In the genomic region with DNA sequence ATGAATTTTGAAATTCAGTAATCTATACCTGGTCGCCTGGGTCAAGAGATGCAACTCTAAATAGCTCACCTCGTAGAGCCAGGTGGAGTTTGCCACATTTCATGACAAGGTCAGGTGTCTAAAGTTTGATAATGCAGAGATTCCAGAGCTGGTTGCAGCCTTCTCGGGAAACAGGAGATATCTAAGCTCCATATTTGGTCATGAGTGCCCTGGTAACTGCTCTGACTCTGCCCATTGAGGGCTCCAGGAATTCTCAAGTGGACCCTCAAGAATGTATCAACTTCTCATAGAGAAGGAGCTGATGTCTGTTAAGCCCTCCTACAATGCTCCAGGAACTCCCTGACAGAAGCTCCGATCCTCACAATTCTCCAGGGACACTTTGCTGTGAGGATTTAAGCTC, we compare ENCODE assay signal across 29 cellular contexts.
"Had no signal": no experiment of that assay in that cellular context is flagged by ENCODE, and none has a peak within 500 bp of the region (broad histone marks: within the 10 kb centered on the region; RNA-seq: fewer than 3 reads in every experiment).

No MANE protein-coding gene starts in this region.

- H3K9me3 Mint-ChIP-seq: activated B cell treated with CpG ODN at 0.5 μM for 24 hours had no signal

- H3K36me3 ChIP-seq: WERI-Rb-1 had no signal

- ATAC-seq: activated CD4-positive, CD25-positive, alpha-beta regulatory T cell treated with anti-CD3 and anti-CD28 coated beads, Interleukin-2, amount 50 U/mL, for 24 hours; activated T-cell treated with anti-CD3 and anti-CD28 coated beads, Interleukin-2, amount 50 U/mL, for 72 hours; body of pancreas; esophagus mucosa; T-helper 17 cell had no signal

- H3K4me3 Mint-ChIP-seq: activated B cell treated with CpG ODN at 0.5 μM for 24 hours; activated CD4-positive, alpha-beta memory T cell treated with anti-CD3 and anti-CD28 coated beads, Interleukin-2, amount 10 ng/mL, durations not matched to agents 7 days and 5 days; activated naive CD8-positive, alpha-beta T cell; activated T-cell treated with anti-CD3 and anti-CD28 coated beads, Interleukin-2, amount 50 U/mL, for 24 hours; activated T-cell treated with anti-CD3 and anti-CD28 coated beads, Interleukin-2, amount 50 U/mL, for 72 hours; central memory CD8-positive, alpha-beta T cell; dendritic cell treated with granulocyte-macrophage colony-stimulating factor and Interleukin-4, amounts not matched to agents 40 ng/mL and 50 ng/mL, for 4 days; endodermal cell; T-helper 17 cell; T-helper 2 cell treated with Interferon-gamma antibody and Interleukin-4, amounts not matched to agents 5 μg/mL and 100 μg/mL, for 36 hours had no signal

- H3K27me3 Mint-ChIP-seq: activated CD4-positive, alpha-beta memory T cell treated with anti-CD3 and anti-CD28 coated beads, Interleukin-2, amount 10 ng/mL, durations not matched to agents 7 days and 5 days; activated naive CD8-positive, alpha-beta T cell; activated T-cell treated with anti-CD3 and anti-CD28 coated beads, Interleukin-2, amount 50 U/mL, for 24 hours; central memory CD8-positive, alpha-beta T cell; dendritic cell treated with granulocyte-macrophage colony-stimulating factor and Interleukin-4, amounts not matched to agents 40 ng/mL and 50 ng/mL, for 4 days; T-helper 17 cell had no signal

- H3K27ac ChIP-seq: body of pancreas, coronary artery, WERI-Rb-1 had no signal

- H3K4me1 ChIP-seq: body of pancreas had no signal

- H3K27ac Mint-ChIP-seq: activated B cell treated with CpG ODN at 0.5 μM for 24 hours; activated CD4-positive, alpha-beta memory T cell treated with anti-CD3 and anti-CD28 coated beads, Interleukin-2, amount 10 ng/mL, durations not matched to agents 7 days and 5 days; activated naive CD8-positive, alpha-beta T cell; activated T-cell treated with anti-CD3 and anti-CD28 coated beads, Interleukin-2, amount 50 U/mL, for 24 hours; activated T-cell treated with anti-CD3 and anti-CD28 coated beads, Interleukin-2, amount 50 U/mL, for 72 hours; dendritic cell treated with granulocyte-macrophage colony-stimulating factor and Interleukin-4, amounts not matched to agents 40 ng/mL and 50 ng/mL, for 4 days; endodermal cell; T-helper 17 cell; T-helper 2 cell treated with Interferon-gamma antibody and Interleukin-4, amounts not matched to agents 5 μg/mL and 100 μg/mL, for 36 hours had no signal

- DNase-seq: activated B cell treated with CpG ODN at 0.5 μM for 24 hours; activated CD4-positive, alpha-beta memory T cell treated with anti-CD3 and anti-CD28 coated beads, Interleukin-2, amount 10 ng/mL, durations not matched to agents 7 days and 5 days; activated CD4-positive, alpha-beta T cell treated with anti-CD3 and anti-CD28 coated beads for 48 hours; activated CD8-positive, alpha-beta memory T cell treated with anti-CD3 and anti-CD28 coated beads, Interleukin-2, amount 50 U/mL, for 48 hours; activated gamma-delta T cell treated with Interleukin-2 at 50 U/mL for 16 hours; activated naive CD4-positive, alpha-beta T cell treated with anti-CD3 and anti-CD28 coated beads, Interleukin-2, amount 50 U/mL, for 16 hours; activated naive CD4-positive, alpha-beta T cell treated with Interleukin-2 at 50 U/mL for 16 hours; activated T-cell treated with anti-CD3 and anti-CD28 coated beads for 4 hours; activated T-cell treated with anti-CD3 and anti-CD28 coated beads, Interleukin-2, amount 50 U/mL, for 24 hours; activated T-cell treated with anti-CD3 and anti-CD28 coated beads, Interleukin-2, amount 50 U/mL, for 72 hours; amniotic stem cell; anterior cingulate cortex; body of pancreas; dorsolateral prefrontal cortex; effector memory CD4-positive, alpha-beta T cell; endodermal cell; foreskin fibroblast; head of caudate nucleus; T-helper 1 cell; T-helper 17 cell; T1000; WERI-Rb-1 had no signal

- H3K27me3 ChIP-seq: body of pancreas, dorsolateral prefrontal cortex had no signal

- H3K9me3 ChIP-seq: body of pancreas had no signal

- H3K4me3 ChIP-seq: body of pancreas, coronary artery, dorsolateral prefrontal cortex had no signal

- H3K4me1 Mint-ChIP-seq: activated B cell treated with CpG ODN at 0.5 μM for 24 hours had no signal
